29 cellular contexts compared by ENCODE assay signal in genomic region chr5:74429495-74429894, GRCh38.
"Had no signal": no experiment of that assay in that cellular context is flagged by ENCODE, and none has a peak within 500 bp of the region (broad histone marks: within the 10 kb centered on the region; RNA-seq: fewer than 3 reads in every experiment).

No MANE protein-coding gene starts in this region.

- H3K27me3 ChIP-seq: left lung, pancreas, stomach, testis, thyroid gland, transverse colon, upper lobe of right lung had no signal

- H3K27ac ChIP-seq: left lung, pancreas, prostate gland, skin epidermis, stomach, testis, thyroid gland, transverse colon, upper lobe of right lung had no signal

- H3K4me3 ChIP-seq: left lung, mucosa of descending colon, pancreas, prostate gland, skin epidermis, stomach, testis, thyroid gland, transverse colon, upper lobe of right lung had no signal

- H3K27ac Mint-ChIP-seq: memory B cell; naive thymus-derived CD4-positive, alpha-beta T cell; natural killer cell treated with Interleukin-12 subunit alpha and Interleukin-12 subunit beta and Interleukin-15 and Interleukin-18, amount 100 ng/mL, for 72 hours; stimulated activated naive B cell treated with anti-CD40 and anti-IgM and Interleukin-4, amounts not matched to agents 10 μg/mL and 1 μg/mL and 100 μg/mL, for 72 hours had no signal

- H3K36me3 ChIP-seq: left lung, pancreas, prostate gland, stomach, thyroid gland, transverse colon, upper lobe of right lung had no signal

- H3K4me3 Mint-ChIP-seq: immature natural killer cell; memory B cell; naive thymus-derived CD4-positive, alpha-beta T cell; natural killer cell treated with Interleukin-12 subunit alpha and Interleukin-12 subunit beta and Interleukin-15 and Interleukin-18, amount 100 ng/mL, for 72 hours; stimulated activated naive B cell treated with anti-CD40 and anti-IgM and Interleukin-4, amounts not matched to agents 10 μg/mL and 1 μg/mL and 100 μg/mL, for 72 hours had no signal

- DNase-seq: hypothalamus; immature natural killer cell; kidney; left colon; left lung; midbrain; mucosa of descending colon; naive thymus-derived CD4-positive, alpha-beta T cell; nucleus accumbens; pancreas; posterior cingulate gyrus; retina; right cardiac atrium; stimulated activated CD4-positive, alpha-beta T cell treated with anti-CD3 and anti-CD28 coated beads, Interleukin-12 subunit alpha, Interleukin-12 subunit beta, amount 100 ng/mL, for 4 hours; stimulated activated CD4-positive, alpha-beta T cell treated with anti-CD3 and anti-CD28 coated beads, Interleukin-15, amount 100 ng/mL, for 24 hours; stimulated activated CD4-positive, alpha-beta T cell treated with anti-CD3 and anti-CD28 coated beads, Interleukin-2, amount 100 ng/mL, for 24 hours; stimulated activated CD4-positive, alpha-beta T cell treated with anti-CD3 and anti-CD28 coated beads, Interleukin-4, amount 100 ng/mL, for 1 hour; stimulated activated naive B cell treated with anti-CD40 and anti-IgM and Interleukin-4, amounts not matched to agents 10 μg/mL and 1 μg/mL and 100 μg/mL, for 72 hours; stimulated activated naive CD8-positive, alpha-beta T cell treated with anti-CD3 and anti-CD28 coated beads, Interleukin-15, Interleukin-2, amounts not matched to agents 100 U/mL and 50 U/mL, for 24 hours; stomach; testis; thyroid gland; transverse colon; upper lobe of right lung had no signal

- H3K4me1 ChIP-seq: prostate gland, thyroid gland had no signal

- H3K36me3 Mint-ChIP-seq: immature natural killer cell; memory B cell; naive thymus-derived CD4-positive, alpha-beta T cell; natural killer cell treated with Interleukin-12 subunit alpha and Interleukin-12 subunit beta and Interleukin-15 and Interleukin-18, amount 100 ng/mL, for 72 hours; stimulated activated naive B cell treated with anti-CD40 and anti-IgM and Interleukin-4, amounts not matched to agents 10 μg/mL and 1 μg/mL and 100 μg/mL, for 72 hours had no signal

- ATAC-seq: left colon; left lung; mucosa of descending colon; naive thymus-derived CD4-positive, alpha-beta T cell; natural killer cell treated with Interleukin-12 subunit alpha and Interleukin-12 subunit beta and Interleukin-15 and Interleukin-18, amount 100 ng/mL, for 72 hours; pancreas; right cardiac atrium; sciatic nerve; stimulated activated naive B cell treated with anti-CD40 and anti-IgM and Interleukin-4, amounts not matched to agents 10 μg/mL and 1 μg/mL and 100 μg/mL, for 72 hours; stimulated activated naive CD8-positive, alpha-beta T cell treated with anti-CD3 and anti-CD28 coated beads, Interleukin-15, Interleukin-2, amounts not matched to agents 100 U/mL and 50 U/mL, for 24 hours; upper lobe of right lung had no signal

- H3K9me3 ChIP-seq: left lung, mucosa of descending colon, pancreas, prostate gland, stomach, testis, thyroid gland, transverse colon, upper lobe of right lung had no signal
